ENCODE assay signal across 8 cellular contexts in the genomic region with DNA sequence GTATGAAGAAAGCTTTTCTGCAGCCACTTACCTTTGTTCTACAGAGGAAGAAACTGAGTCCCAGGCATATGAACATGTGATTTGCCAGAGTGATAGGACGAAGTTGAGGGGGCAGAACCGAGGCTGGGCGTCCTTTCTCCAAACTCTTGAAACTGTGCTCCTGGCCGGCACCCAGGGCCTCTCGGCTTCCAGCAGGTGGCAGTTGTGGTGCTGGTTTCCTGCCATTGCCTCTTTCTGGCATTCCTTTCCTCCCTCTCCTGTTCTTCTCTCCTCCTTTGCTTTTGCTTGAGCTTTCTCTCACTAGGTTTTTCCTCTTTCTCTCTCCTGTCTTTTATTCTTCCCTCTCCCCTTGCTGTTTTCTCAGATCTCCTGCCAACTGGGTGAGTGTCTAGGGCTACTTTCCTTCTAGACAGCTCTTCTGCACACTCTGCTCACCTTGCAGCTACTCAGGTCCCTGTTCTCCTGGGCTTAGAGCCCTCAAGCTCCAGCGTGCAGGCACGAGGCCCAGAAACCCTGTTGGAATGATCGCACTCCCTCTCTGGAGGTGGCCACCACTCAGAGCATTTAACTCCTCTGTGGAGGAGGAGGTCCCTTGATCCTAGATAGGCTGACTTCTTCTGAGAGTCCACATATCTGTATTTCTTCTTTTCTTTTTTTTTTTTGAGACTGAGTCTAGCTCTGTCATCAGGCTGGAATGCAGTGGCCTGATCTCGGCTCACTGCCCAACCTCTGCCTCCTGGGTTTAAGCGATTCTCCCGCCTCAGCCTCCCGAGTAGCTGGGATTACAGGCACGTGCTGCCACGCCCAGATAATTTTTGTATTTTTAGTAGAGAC. TPM values are rescaled to one million over a fixed set of nuclear protein-coding genes. Genes with fewer than 3 reads are reported as not detected.
A peak's percentile ranks its signal among the peaks of the same experiment; 100 is the strongest.
DNase-seq lines count a peak whose midpoint lies in the region; ATAC-seq and TF ChIP-seq lines count a peak whose summit lies in the region.

No MANE protein-coding gene starts in this region.

- H3K27me3 Mint-ChIP-seq in neural progenitor cell (ENCODE audit: insufficient read depth, low read depth): peaks cover 2% of the 10 kb centered on the region

- TF ChIP-seq CTCF in PC-3 (conservative IDR thresholded peaks at IDR 0.05; ENCODE audit: low read depth, low read length): peak; percentile 92
- TF ChIP-seq CTCF in neural progenitor cell (IDR thresholded peaks at IDR 0.05): peak; percentile 60

- POLR2A ChIA-PET in PC-3 (lab: Charles Lee; ENCODE audit: unreplicated experiment): no interaction called here

- H4K20me1 ChIP-seq in PC-3 (ENCODE audit: low read length) (no peaks in the 10 kb centered on the region), neural progenitor cell (ENCODE audit: low read depth) (peaks cover 6% of the 10 kb centered on the region)

- H3K9ac ChIP-seq in PC-3 (ENCODE audit: low read length) (no peak overlapping the region), neural progenitor cell (no peak overlapping the region)

- H3K36me3 ChIP-seq in PC-3 (ENCODE audit: low read depth, low read length) (no peaks in the 10 kb centered on the region), neural progenitor cell (no peaks in the 10 kb centered on the region)

- peak overlapping the region; percentile 34; the same call in 1 of the 2 replicates for H2AFZ ChIP-seq in PC-3 (ENCODE audit: low read length)
- no peak overlapping the region for H2AFZ ChIP-seq in neural progenitor cell (replicated peaks)

- intact Hi-C loops in PC-3 (cut with micrococcal nuclease): loop anchor here (1.0 to 5.0 kb wide), 5 partner anchors 33 to 430 kb away; no protein-coding TSS in a partner anchor

- no peaks in the 10 kb centered on the region for H3K79me2 ChIP-seq in PC-3 (ENCODE audit: low read length)
- H3K79me2 ChIP-seq in neural progenitor cell (ENCODE audit: low read depth): no peaks in the 10 kb centered on the region

- peaks cover 2% of the 10 kb centered on the region for H3K36me3 Mint-ChIP-seq in neural progenitor cell

- peaks cover 13% of the 10 kb centered on the region for H3K4me1 Mint-ChIP-seq in neural progenitor cell

- DNase-seq in GM03348 (ENCODE audit: low spot score): peak; percentile 69
- peak; percentile 63 for DNase-seq in PC-3
- peak; percentile 49 for DNase-seq in neural progenitor cell (ENCODE audit: low spot score)
- DNase-seq in foreskin melanocyte: no peak
- DNase-seq in globus pallidus (ENCODE audit: low spot score): no peak
- DNase-seq in NCI-H510A (lab: John Stamatoyannopoulos, UW): no peak

- H3F3A ChIP-seq in PC-3 (ENCODE audit: low read length, unreplicated experiment) (no peaks in the 10 kb centered on the region), neural progenitor cell (ENCODE audit: low read depth) (no peaks in the 10 kb centered on the region)

- no peaks in the 10 kb centered on the region for H3K9me3 Mint-ChIP-seq in neural progenitor cell

- H3K4me2 ChIP-seq in PC-3 (ENCODE audit: low read length): peak overlapping the region; percentile 73
- no peak overlapping the region for H3K4me2 ChIP-seq in neural progenitor cell

- no peaks in the 10 kb centered on the region for H3K27me3 ChIP-seq in PC-3 (ENCODE audit: low read length)
- no peaks in the 10 kb centered on the region for H3K27me3 ChIP-seq in neural progenitor cell

- CTCF ChIA-PET in PC-3 (lab: Charles Lee): interaction anchor here (0.6 to 1.7 kb wide), 12 partner anchors 34 to 655 kb away, joined by 3 to 37 read pairs (median 4); a partner anchor contains a TSS

- H3K27ac ChIP-seq in PC-3 (ENCODE audit: low read length): peak overlapping the region; percentile 42
- no peak overlapping the region for H3K27ac ChIP-seq in neural progenitor cell

- H3K4me3 Mint-ChIP-seq in neural progenitor cell: peak overlapping the region; percentile 16

- peaks cover 20% of the 10 kb centered on the region for H3K4me1 ChIP-seq in PC-3 (ENCODE audit: insufficient read depth, low read length)
- H3K4me1 ChIP-seq in neural progenitor cell: no peaks in the 10 kb centered on the region

- BruUV-seq in PC-3 (replicated peaks; lab: Mats Ljungman, UMichigan): no TSS peak

- peak; percentile 71 for ATAC-seq in PC-3
- peak; percentile 27 for ATAC-seq in esophagus mucosa
- ATAC-seq in HG02852 (IDR thresholded peaks at IDR 0.05; ENCODE audit: unreplicated experiment): no peak

- H3K9me3 ChIP-seq in PC-3 (ENCODE audit: low read length) (no peaks in the 10 kb centered on the region), neural progenitor cell (ENCODE audit: low read depth) (no peaks in the 10 kb centered on the region)

- no peaks in the 10 kb centered on the region for H3K9me2 ChIP-seq in PC-3 (replicated peaks; ENCODE audit: low read length)

- H3K4me3 ChIP-seq in PC-3 (ENCODE audit: low read length) (peak overlapping the region; percentile 44; the same call in 1 of the 2 replicates), neural progenitor cell (no peak overlapping the region)

- H3K27ac Mint-ChIP-seq in neural progenitor cell: no peak overlapping the region

RNA-seq across cellular contexts. Expression of a gene that starts 26.2 kb away (rescaled TPM):
- 23.4 and 29.0 TPM in 2 replicates for total RNA-seq in PC-3 (2014; rRNA removed)
- total RNA-seq in esophagus mucosa: 21.2 TPM
- total RNA-seq in neural progenitor cell (ENCODE audit: low replicate concordance): 32.2 and 41.3 TPM in 2 replicates

Comparison
In these comparisons a context has a peak if more than half of its experiments do, and no peak if none do; other contexts are left out.
1. DNase-seq: peak in GM03348 (single experiment), PC-3 (single experiment) and neural progenitor cell (single experiment); none in foreskin melanocyte (single experiment), globus pallidus (single experiment) and NCI-H510A (single experiment).